Comparison of ENCODE assay signal across 10 cellular contexts in the genomic region with DNA sequence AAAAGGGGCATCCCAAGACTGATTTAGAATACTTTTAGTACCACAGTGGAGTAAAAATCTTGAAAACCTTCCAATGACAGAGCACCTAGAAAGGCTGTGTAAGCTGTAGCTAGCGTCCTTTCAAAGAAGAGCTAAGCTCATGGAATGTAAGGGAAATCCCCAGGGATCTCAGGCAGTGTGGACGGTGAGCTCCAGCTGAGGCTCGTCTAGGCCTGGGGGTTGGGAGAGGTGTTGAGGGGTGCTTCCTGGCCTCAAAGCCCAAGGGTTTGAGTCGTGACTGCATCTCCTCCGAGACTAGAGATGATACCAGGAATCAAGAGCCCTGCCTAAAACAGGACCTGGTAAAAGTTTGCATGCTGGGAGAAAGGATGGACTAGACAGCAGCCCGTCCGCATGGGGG. TPM values are rescaled to one million over a fixed set of nuclear protein-coding genes. Genes with fewer than 3 reads are reported as not detected.
DNase-seq lines count a peak whose midpoint lies in the region; ATAC-seq and TF ChIP-seq lines count a peak whose summit lies in the region.
"Had no signal": no experiment of that assay in that cellular context is flagged by ENCODE, and none has a peak within 500 bp of the region (broad histone marks: within the 10 kb centered on the region; RNA-seq: fewer than 3 reads in every experiment).

No MANE protein-coding gene starts in this region.

- no peak for DNase-seq in heart left ventricle
- no peak for DNase-seq in Right ventricle myocardium inferior (ENCODE audit: missing footprints)
- peak; percentile 40 for DNase-seq in dedifferentiated amniotic fluid mesenchymal stem cell (ENCODE audit: extremely low spot score)
- no peak for DNase-seq in lower lobe of right lung
- no peak for DNase-seq in transverse colon
- DNase-seq in stimulated activated CD8-positive, alpha-beta memory T cell treated with anti-CD3 and anti-CD28 coated beads, Interleukin-4, amount 100 ng/mL, for 48 hours: no peak
- DNase-seq in DMS114 treated with DMSO at 0.1 percent for 48 hours (lab: John Stamatoyannopoulos, UW; ENCODE audit: unreplicated experiment): no peak
- DNase-seq: activated CD4-positive, alpha-beta T cell treated with anti-CD3 and anti-CD28 coated beads for 48 hours; activated naive CD4-positive, alpha-beta T cell treated with anti-CD3 and anti-CD28 coated beads, Interleukin-2, amount 10 ng/mL, durations not matched to agents 7 days and 5 days had no signal

- TF ChIP-seq CTCF in heart left ventricle (IDR thresholded peaks at IDR 0.05): no peak
- no peak for TF ChIP-seq CTCF in lower lobe of right lung (IDR thresholded peaks at IDR 0.05)
- TF ChIP-seq CTCF in transverse colon (IDR thresholded peaks at IDR 0.05): no peak

- TF ChIP-seq EP300 in transverse colon (IDR thresholded peaks at IDR 0.05; ENCODE audit: low read depth): no peak

- H3K27ac ChIP-seq in heart left ventricle (peak overlapping the region in 9 of 12 donors; percentile 50 to 81 (median 71)), lower lobe of right lung (peak overlapping the region; percentile 22), transverse colon (peak overlapping the region; percentile 46 to 83 (median 70))

- ATAC-seq in heart left ventricle (no peak), Right ventricle myocardium inferior (no peak), lower lobe of right lung (no peak), GM21447 (IDR thresholded peaks at IDR 0.05; ENCODE audit: unreplicated experiment) (no peak)

- in situ Hi-C loops in transverse colon (cut with MboI; ENCODE audit: low pct_ligation_motif_present in 1 of 4, low pct_unique_long_range_greater_than_20kb in 1 of 4, low sequenced_read_pairs in 3 of 4): no loop called here

- peaks cover 0 to 91% (median 73%) of the 10 kb centered on the region in 12 donors for H3K4me1 ChIP-seq in heart left ventricle
- H3K4me1 ChIP-seq in lower lobe of right lung: peaks cover 43% of the 10 kb centered on the region
- H3K4me1 ChIP-seq in transverse colon: peaks cover 6 to 42% (median 26%) of the 10 kb centered on the region in 4 donors

- no peaks in the 10 kb centered on the region for H3K27me3 ChIP-seq in heart left ventricle
- H3K27me3 ChIP-seq in lower lobe of right lung (ENCODE audit: low read depth): no peaks in the 10 kb centered on the region
- no peaks in the 10 kb centered on the region for H3K27me3 ChIP-seq in transverse colon

- intact Hi-C loops in heart left ventricle (cut with DNase I) (loop anchor here in 4 of 10 donors (5.0 to 10.0 kb wide), 4 partner anchors 46 to 72 kb away; no protein-coding TSS in a partner anchor), Right ventricle myocardium inferior (cut with DNase I) (no loop called here), lower lobe of right lung (cut with DNase I) (no loop called here), transverse colon (cut with DNase I; ENCODE audit: low total_unique reads) (no loop called here)

- no peaks in the 10 kb centered on the region for H3K9me3 ChIP-seq in heart left ventricle
- no peaks in the 10 kb centered on the region for H3K9me3 ChIP-seq in lower lobe of right lung
- no peaks in the 10 kb centered on the region for H3K9me3 ChIP-seq in transverse colon

- no peak for TF ChIP-seq POLR2A in heart left ventricle (IDR thresholded peaks at IDR 0.05)
- no peak for TF ChIP-seq POLR2A in transverse colon (IDR thresholded peaks at IDR 0.05)

- no peak overlapping the region for H3K4me3 ChIP-seq in heart left ventricle
- no peak overlapping the region for H3K4me3 ChIP-seq in lower lobe of right lung
- H3K4me3 ChIP-seq in transverse colon: no peak overlapping the region

- H3K36me3 ChIP-seq in heart left ventricle: peaks cover 0 to 3% (median 0%) of the 10 kb centered on the region in 9 donors
- no peaks in the 10 kb centered on the region for H3K36me3 ChIP-seq in lower lobe of right lung
- H3K36me3 ChIP-seq in transverse colon: no peaks in the 10 kb centered on the region

- WGBS in heart left ventricle, 4 donors: 60 to 75% (median 68%) methylated on average over 7 of the region's 7 CpGs
- 80% methylated on average over 7 of the region's 7 CpGs; no CpG with 5 or more reads in 1 of the 2 donors for WGBS in transverse colon (ENCODE audit: low coverage in 1 of 2), 2 donors

RNA-seq across cellular contexts. Expression of gene CTIF, which starts 7.6 kb away (rescaled TPM):
- 10 to 100 TPM; 21.2 to 82.8 (median 68.0) TPM for total RNA-seq in heart left ventricle
- 10 to 100 TPM; 63.7 to 93.0 TPM for polyA plus RNA-seq in heart left ventricle
- 74.0 TPM for total RNA-seq in Right ventricle myocardium inferior
- 54.8 TPM for total RNA-seq in lower lobe of right lung
- total RNA-seq in transverse colon: 10 to 100 TPM; 14.1 to 78.2 (median 18.4) TPM
